In the genomic region with DNA sequence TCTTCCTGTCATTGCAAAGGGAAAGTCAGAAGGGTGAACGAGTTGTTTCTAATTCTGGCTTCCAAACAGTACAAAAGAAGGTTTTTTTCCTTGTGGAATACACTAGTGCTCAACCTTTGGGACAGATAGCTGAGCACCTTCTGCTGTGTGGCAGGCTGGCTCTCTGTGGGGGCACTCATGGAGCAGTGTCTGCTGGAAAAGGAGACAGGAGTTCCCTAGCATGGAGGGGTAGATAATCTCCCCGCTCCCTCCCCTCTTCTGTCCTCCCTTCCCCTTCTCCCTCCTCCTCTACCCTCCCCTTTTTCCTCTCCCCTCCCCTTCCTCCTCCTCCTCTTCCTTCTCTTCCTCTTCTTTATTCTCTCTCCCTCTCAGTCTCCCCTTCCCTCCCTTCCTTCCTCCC, we compare ENCODE assay signal across 34 cellular contexts.
A peak's percentile ranks its signal among the peaks of the same experiment; 100 is the strongest.
DNase-seq lines count a peak whose midpoint lies in the region; ATAC-seq and TF ChIP-seq lines count a peak whose summit lies in the region.
"Had no signal": no experiment of that assay in that cellular context is flagged by ENCODE, and none has a peak within 500 bp of the region (broad histone marks: within the 10 kb centered on the region; RNA-seq: fewer than 3 reads in every experiment).

No MANE protein-coding gene starts in this region.

- H3K36me3 ChIP-seq in left ventricle myocardium inferior (no peaks in the 10 kb centered on the region), body of pancreas (replicated peaks in 1 of 2; ENCODE audit: insufficient read depth in 1 of 2, low read depth in 2 of 2) (no peaks in the 10 kb centered on the region)
- H3K36me3 ChIP-seq: adrenal gland, brain microvascular endothelial cell, left lung, neutrophil had no signal

- H3K4me1 ChIP-seq in left ventricle myocardium inferior (peaks cover 56% of the 10 kb centered on the region), body of pancreas (peaks cover 74% of the 10 kb centered on the region)
- H3K4me1 ChIP-seq: A549, left lung had no signal

- 22 to 32% methylated on average over 1 to 2 of the region's 2 CpGs for WGBS in body of pancreas, 2 donors

- TF ChIP-seq CTCF in left ventricle myocardium inferior (IDR thresholded peaks at IDR 0.05; ENCODE audit: borderline replicate concordance) (no peak), body of pancreas (IDR thresholded peaks at IDR 0.05) (no peak)

- no peak for ATAC-seq in Right ventricle myocardium inferior
- ATAC-seq in body of pancreas: no peak
- ATAC-seq in HG03521 (IDR thresholded peaks at IDR 0.05; ENCODE audit: unreplicated experiment): no peak
- ATAC-seq: A549; activated T-cell treated with anti-CD3 and anti-CD28 coated beads, Interleukin-2, amount 50 U/mL, for 4 hours; HCT116; HepG2; Panc1 had no signal

- H3K27ac ChIP-seq in left ventricle myocardium inferior (replicated peaks) (peak overlapping the region; percentile 88), body of pancreas (peak overlapping the region in 3 of 4 donors; percentile 84 to 93 (median 89))
- H3K27ac ChIP-seq: A549, brain microvascular endothelial cell, neutrophil had no signal

- H3K27me3 ChIP-seq in left ventricle myocardium inferior (ENCODE audit: low read depth) (no peaks in the 10 kb centered on the region), body of pancreas (no peaks in the 10 kb centered on the region)
- H3K27me3 ChIP-seq: adrenal gland, brain microvascular endothelial cell, left lung, neutrophil had no signal

- no peaks in the 10 kb centered on the region for H3K9me3 ChIP-seq in left ventricle myocardium inferior (replicated peaks)
- no peaks in the 10 kb centered on the region for H3K9me3 ChIP-seq in body of pancreas
- peaks cover 12% of the 10 kb centered on the region for H3K9me3 ChIP-seq in iPS-18c (ENCODE audit: control insufficient read depth, insufficient read depth, low read length)
- H3K9me3 ChIP-seq: A549, adrenal gland, left lung, neutrophil had no signal

- no peak for TF ChIP-seq POLR2A in body of pancreas (IDR thresholded peaks at IDR 0.05)

- intact Hi-C loops in left ventricle myocardium inferior (cut with micrococcal nuclease): no loop called here
- intact Hi-C loops in Right ventricle myocardium inferior (cut with DNase I): no loop called here
- intact Hi-C loops in body of pancreas (cut with DNase I): no loop called here

- H3K4me3 ChIP-seq in left ventricle myocardium inferior: no peak overlapping the region
- H3K4me3 ChIP-seq in body of pancreas: no peak overlapping the region
- peak overlapping the region; percentile 24 for H3K4me3 ChIP-seq in iPS-18c (ENCODE audit: insufficient read depth, low read depth, low read length)
- H3K4me3 ChIP-seq: A549, adrenal gland, left lung had no signal

- DNase-seq in left ventricle myocardium inferior: no peak
- DNase-seq in Right ventricle myocardium inferior (ENCODE audit: missing footprints): no peak
- no peak for DNase-seq in body of pancreas
- DNase-seq in NCI-H1048 (lab: John Stamatoyannopoulos, UW): no peak
- no peak for DNase-seq in NCI-H146 (lab: John Stamatoyannopoulos, UW)
- no peak for DNase-seq in stimulated activated naive CD4-positive, alpha-beta T cell (lab: John Stamatoyannopoulos, UW)
- DNase-seq: activated B cell treated with CpG ODN at 0.5 μM for 24 hours; activated CD4-positive, alpha-beta T cell treated with anti-CD3 and anti-CD28 coated beads, Interleukin-2, amount 50 U/mL, for 1 hour; activated naive CD4-positive, alpha-beta T cell treated with anti-CD3 and anti-CD28 coated beads for 36 hours; activated T-cell treated with anti-CD3 and anti-CD28 coated beads, Interleukin-2, amount 50 U/mL, for 4 hours; adrenal gland; AML-193; brain microvascular endothelial cell; CD8-positive, alpha-beta memory T cell; DMS153; effector CD4-positive, alpha-beta T cell; erythroblast; GDM1; Kasumi-1; left lung; NCI-H1694; NCI-H2171 treated with DMSO at 0.1 percent for 48 hours; NCI-H524; SIG-M5; stimulated activated CD4-positive, alpha-beta T cell treated with anti-CD3 and anti-CD28 coated beads, Interleukin-15, amount 100 ng/mL, for 24 hours; stimulated activated naive CD4-positive, alpha-beta T cell treated with Interleukin-2 at 50 U/mL for 16 hours; T1000 had no signal
